ENCODE assay signal across 11 cellular contexts in the genomic region with DNA sequence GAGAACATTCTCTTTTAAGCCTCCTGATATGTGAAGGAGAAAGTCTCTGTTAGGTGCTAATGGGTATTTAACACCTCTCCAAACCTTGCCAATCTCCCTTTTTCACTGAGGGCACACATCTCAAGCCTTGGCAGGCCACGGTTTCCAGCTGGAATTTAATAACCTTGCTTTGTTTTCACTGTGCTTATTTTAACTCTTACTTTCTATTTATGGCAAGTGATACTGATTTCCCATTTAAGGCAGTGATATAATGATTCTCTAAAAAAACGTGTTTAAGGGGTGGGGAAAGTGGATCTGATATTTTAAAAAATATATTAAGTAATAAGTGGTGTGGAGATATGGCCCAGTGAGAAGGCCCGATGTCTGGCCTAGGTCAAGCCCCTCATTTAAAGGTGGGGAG. TPM values are rescaled to one million over a fixed set of nuclear protein-coding genes. Genes with fewer than 3 reads are reported as not detected.
A peak's percentile ranks its signal among the peaks of the same experiment; 100 is the strongest.
DNase-seq lines count a peak whose midpoint lies in the region; ATAC-seq lines count a peak whose summit lies in the region.
"Had no signal": no experiment of that assay in that cellular context is flagged by ENCODE, and none has a peak within 500 bp of the region (broad histone marks: within the 10 kb centered on the region; RNA-seq: fewer than 3 reads in every experiment).

No MANE protein-coding gene starts in this region.

- H3K36me3 Mint-ChIP-seq in activated CD4-positive, alpha-beta T cell treated with anti-CD3 and anti-CD28 coated beads, Interleukin-2, amount 10 ng/mL, durations not matched to agents 24 days and 14 days (ENCODE audit: low read depth) = no peaks in the 10 kb centered on the region
- H3K36me3 Mint-ChIP-seq in T-helper 17 cell (ENCODE audit: low read depth) = peaks cover 2% of the 10 kb centered on the region

- peak overlapping the region in 1 of 2 donors; percentile 44 for H3K9ac ChIP-seq in stomach smooth muscle (ENCODE audit: low read length in 2 of 2)

- H3K27ac ChIP-seq in iPS DF 6.9 (ENCODE audit: low read length) = no peak overlapping the region
- H3K27ac ChIP-seq in stomach smooth muscle (ENCODE audit: low read length) = peak overlapping the region; percentile 73
- H3K27ac ChIP-seq: neutrophil had no signal

- ATAC-seq in T-helper 17 cell = no peak

- DNase-seq in activated CD4-positive, alpha-beta T cell treated with anti-CD3 and anti-CD28 coated beads, Interleukin-2, amount 10 ng/mL, durations not matched to agents 24 days and 14 days = no peak
- DNase-seq in activated CD4-positive, alpha-beta T cell treated with anti-CD3 and anti-CD28 coated beads, Interleukin-2, amount 50 U/mL, for 1 hour = no peak
- DNase-seq in T-helper 17 cell = no peak
- DNase-seq in iPS DF 6.9 (ENCODE audit: low read depth, low spot score) = no peak
- DNase-seq in NCI-H2196 treated with DMSO at 0.1 percent for 48 hours (lab: John Stamatoyannopoulos, UW; ENCODE audit: unreplicated experiment) = no peak
- DNase-seq in NK-92 (lab: John Stamatoyannopoulos, UW; ENCODE audit: unreplicated experiment) = no peak
- no peak for DNase-seq in stimulated activated CD4-positive, alpha-beta T cell treated with anti-CD3 and anti-CD28 coated beads, Interleukin-4, amount 100 ng/mL, for 24 hours
- DNase-seq: NCI-H226 had no signal

- H3K4me1 ChIP-seq in iPS DF 6.9 (ENCODE audit: control insufficient read depth, insufficient read depth, low read length) = peaks cover 12% of the 10 kb centered on the region
- H3K4me1 ChIP-seq in stomach smooth muscle (ENCODE audit: control insufficient read depth, insufficient read depth, low read length) = peaks cover 51% of the 10 kb centered on the region

- H3K27me3 ChIP-seq in iPS DF 6.9 (ENCODE audit: control insufficient read depth, insufficient read depth, low read length) (peaks cover 10% of the 10 kb centered on the region), stomach smooth muscle (ENCODE audit: control insufficient read depth in 1 of 2, insufficient read depth in 2 of 2, low read length in 2 of 2) (no peaks in the 10 kb centered on the region)

- H3K4me3 ChIP-seq in iPS DF 6.9 (ENCODE audit: low read length) (peak overlapping the region; percentile 66; the same call in 1 of the 2 replicates), stomach smooth muscle (ENCODE audit: low read length in 2 of 2) (peak overlapping the region in 1 of 2 donors; percentile 69)

- peaks cover 2% of the 10 kb centered on the region for H3K4me1 Mint-ChIP-seq in activated CD4-positive, alpha-beta T cell treated with anti-CD3 and anti-CD28 coated beads, Interleukin-2, amount 10 ng/mL, durations not matched to agents 24 days and 14 days
- H3K4me1 Mint-ChIP-seq in T-helper 17 cell = peaks cover 9% of the 10 kb centered on the region

- H3K36me3 ChIP-seq in iPS DF 6.9 (ENCODE audit: control insufficient read depth, insufficient read depth, low read length) (no peaks in the 10 kb centered on the region), stomach smooth muscle (ENCODE audit: control insufficient read depth in 2 of 2, insufficient read depth in 2 of 2, low read length in 2 of 2) (no peaks in the 10 kb centered on the region)
- H3K36me3 ChIP-seq: neutrophil had no signal

- intact Hi-C loops in activated CD4-positive, alpha-beta T cell treated with anti-CD3 and anti-CD28 coated beads, Interleukin-2, amount 10 ng/mL, durations not matched to agents 24 days and 14 days (cut with micrococcal nuclease) = no loop called here

- H3K9me3 Mint-ChIP-seq in activated CD4-positive, alpha-beta T cell treated with anti-CD3 and anti-CD28 coated beads, Interleukin-2, amount 10 ng/mL, durations not matched to agents 24 days and 14 days = no peaks in the 10 kb centered on the region
- H3K9me3 Mint-ChIP-seq: stimulated activated naive CD8-positive, alpha-beta T cell treated with anti-CD3 and anti-CD28 coated beads, Interleukin-15, Interleukin-2, amounts not matched to agents 100 ng/mL and 50 ng/mL, for 24 hours had no signal

- WGBS in iPS DF 6.9 (ENCODE audit: insufficient coverage, insufficient read length) = 100% methylated on average over 1 of the region's 3 CpGs

- no peak overlapping the region for H3K27ac Mint-ChIP-seq in activated CD4-positive, alpha-beta T cell treated with anti-CD3 and anti-CD28 coated beads, Interleukin-2, amount 10 ng/mL, durations not matched to agents 24 days and 14 days
- H3K27ac Mint-ChIP-seq in T-helper 17 cell = no peak overlapping the region
- H3K27ac Mint-ChIP-seq: stimulated activated naive CD8-positive, alpha-beta T cell treated with anti-CD3 and anti-CD28 coated beads, Interleukin-15, Interleukin-2, amounts not matched to agents 100 ng/mL and 50 ng/mL, for 24 hours had no signal

- H3K27me3 Mint-ChIP-seq in activated CD4-positive, alpha-beta T cell treated with anti-CD3 and anti-CD28 coated beads, Interleukin-2, amount 10 ng/mL, durations not matched to agents 24 days and 14 days = peaks cover 46% of the 10 kb centered on the region
- H3K27me3 Mint-ChIP-seq in T-helper 17 cell = peaks cover 33% of the 10 kb centered on the region

- H3K9me3 ChIP-seq in T-helper 17 cell (ENCODE audit: control insufficient read depth, low read length, poor library complexity, severe bottlenecking) = no peaks in the 10 kb centered on the region
- no peaks in the 10 kb centered on the region; the same call in 1 of the 2 replicates for H3K9me3 ChIP-seq in iPS DF 6.9 (ENCODE audit: control insufficient read depth, insufficient read depth, low read length)
- no peaks in the 10 kb centered on the region for H3K9me3 ChIP-seq in stomach smooth muscle (ENCODE audit: control insufficient read depth in 2 of 2, low read length in 2 of 2)
- H3K9me3 ChIP-seq: neutrophil had no signal

- H3K4me3 Mint-ChIP-seq in activated CD4-positive, alpha-beta T cell treated with anti-CD3 and anti-CD28 coated beads, Interleukin-2, amount 10 ng/mL, durations not matched to agents 24 days and 14 days = peak overlapping the region; percentile 67
- peak overlapping the region; percentile 64 for H3K4me3 Mint-ChIP-seq in T-helper 17 cell
- H3K4me3 Mint-ChIP-seq: stimulated activated naive CD8-positive, alpha-beta T cell treated with anti-CD3 and anti-CD28 coated beads, Interleukin-15, Interleukin-2, amounts not matched to agents 100 ng/mL and 50 ng/mL, for 24 hours had no signal

RNA-seq across cellular contexts. Expression of a gene that starts 1.1 kb away (rescaled TPM):
- 0.09 TPM in 1 of 2 replicates, not detected in the other for total RNA-seq in activated CD4-positive, alpha-beta T cell treated with anti-CD3 and anti-CD28 coated beads, Interleukin-2, amount 10 ng/mL, durations not matched to agents 24 days and 14 days
- 1 to 10 TPM in 1 of 2 donors, under 1 TPM in 1; 0.67 to 1.4 TPM for total RNA-seq in T-helper 17 cell
